ENCODE assay signal across 1 cellular context in the genomic region with DNA sequence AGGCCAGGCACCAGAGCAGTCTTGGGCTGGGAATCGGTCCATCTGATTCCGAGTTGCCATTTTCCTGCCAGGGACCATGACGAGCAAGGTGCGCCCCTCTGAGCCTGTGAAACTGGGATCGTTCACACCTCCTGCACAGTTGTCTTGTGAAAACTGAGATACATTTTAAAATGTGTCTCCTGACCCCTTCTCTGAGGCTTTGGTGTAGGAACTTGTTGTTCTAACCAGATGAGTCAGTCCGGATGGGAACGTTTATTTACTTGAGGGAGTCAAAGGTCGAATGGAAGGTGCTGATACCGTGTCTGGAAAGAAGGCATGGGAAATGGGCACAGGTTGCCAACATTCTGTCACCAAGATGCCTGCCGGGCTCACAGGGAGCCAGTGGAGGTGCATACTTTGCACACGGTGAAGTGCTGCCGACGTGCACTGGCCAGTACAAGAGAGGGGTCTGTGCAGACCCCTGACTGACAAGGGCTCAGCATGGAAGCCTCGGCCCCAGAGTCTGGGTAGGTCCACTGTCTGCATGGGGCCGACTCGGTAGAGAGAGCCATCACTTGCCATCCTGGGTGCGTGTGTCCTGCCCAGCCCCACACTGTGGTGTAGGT.
TF ChIP-seq lines count a peak whose summit lies in the region.

No MANE protein-coding gene starts in this region.

TF ChIP-seq in endothelial cell of umbilical vein, 7 proteins besides CTCF, POLR2A, EP300 and RAD21 (continued from another document):
- TF ChIP-seq EZH2 (IDR thresholded peaks at IDR 0.05; ENCODE audit: borderline replicate concordance, low read depth, low read length, severe bottlenecking), result no peak
- TF ChIP-seq, protein P1, sequence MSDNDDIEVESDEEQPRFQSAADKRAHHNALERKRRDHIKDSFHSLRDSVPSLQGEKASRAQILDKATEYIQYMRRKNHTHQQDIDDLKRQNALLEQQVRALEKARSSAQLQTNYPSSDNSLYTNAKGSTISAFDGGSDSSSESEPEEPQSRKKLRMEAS (IDR thresholded peaks at IDR 0.05; ENCODE audit: insufficient read depth, insufficient read length), result no peak
- TF ChIP-seq FOS (IDR thresholded peaks at IDR 0.05; ENCODE audit: borderline replicate concordance, insufficient read depth, low read length), result peak; percentile 30
